ENCODE assay signal across 8 cellular contexts in the genomic region with DNA sequence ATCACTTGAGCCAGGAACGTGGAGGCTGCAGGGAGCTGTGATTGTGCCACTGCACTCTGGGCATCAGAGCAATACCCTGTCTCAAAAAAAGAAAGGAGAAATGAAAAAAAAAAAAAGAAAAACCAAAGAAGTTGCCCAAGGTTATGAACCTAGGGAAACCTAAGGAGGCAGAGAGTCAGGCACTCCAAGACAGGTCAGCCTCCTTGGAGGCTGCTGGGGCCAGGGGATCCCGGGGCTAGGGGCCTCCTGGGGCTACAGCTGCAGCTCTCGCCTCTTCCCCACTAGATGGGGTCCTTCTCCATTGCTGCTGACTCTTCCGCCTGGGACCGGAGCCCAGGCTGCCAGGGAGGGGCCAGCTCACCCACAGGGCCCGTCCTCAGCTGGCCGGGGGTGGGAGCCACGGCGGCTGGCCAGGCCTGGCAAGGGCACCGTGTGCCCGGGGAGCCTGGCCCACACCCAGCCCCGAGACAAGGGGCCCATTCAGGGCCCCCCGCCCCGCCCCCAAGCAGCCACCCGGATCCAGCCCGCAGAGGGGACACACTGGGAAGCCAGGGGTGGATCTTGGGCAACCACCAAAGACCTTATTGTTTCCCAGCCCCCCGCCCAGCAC. TPM values are rescaled to one million over a fixed set of nuclear protein-coding genes. Genes with fewer than 3 reads are reported as not detected.
DNase-seq lines count a peak whose midpoint lies in the region; ATAC-seq and TF ChIP-seq lines count a peak whose summit lies in the region.

No MANE protein-coding gene starts in this region.

- H3K9me2 ChIP-seq in OCI-LY1 (ENCODE audit: low read depth, low read length) = no peaks in the 10 kb centered on the region

- peaks cover 9% of the 10 kb centered on the region for H3K4me1 Mint-ChIP-seq in activated CD4-positive, alpha-beta memory T cell treated with anti-CD3 and anti-CD28 coated beads for 36 hours (ENCODE audit: low read depth)

- H2BK15ac ChIP-seq in mesenchymal stem cell (ENCODE audit: low read depth, poor library complexity, severe bottlenecking) = no peak overlapping the region

- no peak overlapping the region for H2BK12ac ChIP-seq in mesenchymal stem cell (ENCODE audit: low read length in 2 of 2)

- no peak for ATAC-seq in GM18870 (IDR thresholded peaks at IDR 0.05; ENCODE audit: unreplicated experiment)

- peak overlapping the region; percentile 40 for H4K8ac ChIP-seq in mesenchymal stem cell (ENCODE audit: low read length)

- POLR2A ChIA-PET in AG04450 (lab: Yijun Ruan, JAX) = interaction anchor here (0.7 to 1.3 kb wide), 7 partner anchors 8 to 120 kb away, joined by 3 to 5 read pairs (median 3); a partner anchor contains a TSS
- POLR2A ChIA-PET in activated CD4-positive, alpha-beta memory T cell treated with anti-CD3 and anti-CD28 coated beads for 36 hours (lab: Charles Lee) = no interaction called here

- H3K9me3 Mint-ChIP-seq in activated CD4-positive, alpha-beta memory T cell treated with anti-CD3 and anti-CD28 coated beads for 36 hours = no peaks in the 10 kb centered on the region

- no peak overlapping the region for H3K23ac ChIP-seq in mesenchymal stem cell (ENCODE audit: low read length in 2 of 2)

- no peak overlapping the region for H4K91ac ChIP-seq in mesenchymal stem cell (ENCODE audit: low read length)

- no peak overlapping the region for H2AK5ac ChIP-seq in mesenchymal stem cell (ENCODE audit: low read length, severe bottlenecking)

- no peak overlapping the region for H2BK120ac ChIP-seq in mesenchymal stem cell (ENCODE audit: low read depth, low read length)

- peaks cover 23% of the 10 kb centered on the region for H3K79me1 ChIP-seq in mesenchymal stem cell (replicated peaks; ENCODE audit: low read length, poor library complexity, severe bottlenecking)

- H3K4me2 ChIP-seq in OCI-LY1 (ENCODE audit: low read length) (no peak overlapping the region), mesenchymal stem cell (ENCODE audit: low read length, poor library complexity, severe bottlenecking) (no peak overlapping the region)

- H4K20me1 ChIP-seq in OCI-LY1 (ENCODE audit: insufficient read depth, low read length) = no peaks in the 10 kb centered on the region

- intact Hi-C loops in activated CD4-positive, alpha-beta memory T cell treated with anti-CD3 and anti-CD28 coated beads for 36 hours (cut with micrococcal nuclease) = no loop called here

- H3K27ac Mint-ChIP-seq in activated CD4-positive, alpha-beta memory T cell treated with anti-CD3 and anti-CD28 coated beads for 36 hours = no peak overlapping the region

- peak overlapping the region; percentile 21 for H3K27ac ChIP-seq in AG04450 (ENCODE audit: low read depth, low read length)
- no peak overlapping the region for H3K27ac ChIP-seq in OCI-LY1 (ENCODE audit: low read depth, low read length, poor library complexity, severe bottlenecking)
- H3K27ac ChIP-seq in mesenchymal stem cell (ENCODE audit: low read length, poor library complexity, severe bottlenecking) = no peak overlapping the region

- no peak overlapping the region for H2AFZ ChIP-seq in OCI-LY1 (ENCODE audit: low read length)
- no peak overlapping the region for H2AFZ ChIP-seq in mesenchymal stem cell (ENCODE audit: low read depth, low read length)

- H3K9me3 ChIP-seq in AG04450 (ENCODE audit: control insufficient read depth, insufficient read depth, low read length) (no peaks in the 10 kb centered on the region), OCI-LY1 (ENCODE audit: low read length) (no peaks in the 10 kb centered on the region), endocrine pancreas (ENCODE audit: control insufficient read depth, low read length) (no peaks in the 10 kb centered on the region), mesenchymal stem cell (ENCODE audit: control insufficient read depth, low read length) (no peaks in the 10 kb centered on the region)

- CTCF ChIA-PET in AG04450 (lab: Charles Lee) = interaction anchor here (0.7 to 4.7 kb wide), 15 partner anchors 9 to 386 kb away, joined by 3 to 39 read pairs (median 5); a partner anchor contains a TSS
- CTCF ChIA-PET in activated CD4-positive, alpha-beta memory T cell treated with anti-CD3 and anti-CD28 coated beads for 36 hours (lab: Charles Lee) = interaction anchor here (1.0 to 3.2 kb wide), 4 partner anchors 26 to 99 kb away, joined by 3 to 16 read pairs (median 6); a partner anchor contains a TSS

- H3K9ac ChIP-seq in OCI-LY1 (ENCODE audit: low read length) (no peak overlapping the region), endocrine pancreas (ENCODE audit: control insufficient read depth, insufficient read depth, low read length) (peak overlapping the region; percentile 25), mesenchymal stem cell (ENCODE audit: low read length) (peak overlapping the region; percentile 38)

- no peak overlapping the region for H2BK5ac ChIP-seq in mesenchymal stem cell (ENCODE audit: low read depth, low read length, poor library complexity, severe bottlenecking)

- no peak overlapping the region for H3K14ac ChIP-seq in mesenchymal stem cell (ENCODE audit: low read length in 2 of 2)

- DNase-seq in AG04450 (ENCODE audit: low read depth, low spot score) (no peak), H4 (ENCODE audit: low spot score) (peak; percentile 85), mesenchymal stem cell (peak; percentile 77), GM19238 (ENCODE audit: insufficient read length, low spot score) (no peak)
- DNase-seq in activated CD4-positive, alpha-beta memory T cell treated with anti-CD3 and anti-CD28 coated beads for 36 hours = no peak

- H3K4me3 Mint-ChIP-seq in activated CD4-positive, alpha-beta memory T cell treated with anti-CD3 and anti-CD28 coated beads for 36 hours = no peak overlapping the region

- peak; percentile 74 for TF ChIP-seq CTCF in AG04450 (IDR thresholded peaks at IDR 0.05; ENCODE audit: low read depth, low read length)
- peak; percentile 33; the same call in 1 of the 2 replicates for TF ChIP-seq CTCF in OCI-LY1 (IDR thresholded peaks at IDR 0.05; ENCODE audit: low read length)

- no peak overlapping the region for H3K4me3 ChIP-seq in AG04450 (ENCODE audit: low read depth, low read length)
- no peak overlapping the region for H3K4me3 ChIP-seq in OCI-LY1 (ENCODE audit: low read depth, low read length, poor library complexity, severe bottlenecking)
- no peak overlapping the region for H3K4me3 ChIP-seq in endocrine pancreas (ENCODE audit: control insufficient read depth, insufficient read depth, low read length)
- H3K4me3 ChIP-seq in mesenchymal stem cell (ENCODE audit: insufficient read depth in 1 of 2, low read depth in 1 of 2, low read length in 2 of 2) = no peak overlapping the region

- H3K18ac ChIP-seq in mesenchymal stem cell (ENCODE audit: low read depth in 1 of 2, low read length in 2 of 2) = no peak overlapping the region

- peaks cover 7% of the 10 kb centered on the region for H3K36me3 Mint-ChIP-seq in activated CD4-positive, alpha-beta memory T cell treated with anti-CD3 and anti-CD28 coated beads for 36 hours

- H3F3A ChIP-seq in OCI-LY1 (ENCODE audit: insufficient read depth, low read length) = no peaks in the 10 kb centered on the region

- H3K4ac ChIP-seq in mesenchymal stem cell (ENCODE audit: low read depth in 1 of 2, low read length in 2 of 2) = no peak overlapping the region

- no peaks in the 10 kb centered on the region for H3K79me2 ChIP-seq in OCI-LY1 (ENCODE audit: insufficient read depth, low read length)

- no peaks in the 10 kb centered on the region for H3K27me3 Mint-ChIP-seq in activated CD4-positive, alpha-beta memory T cell treated with anti-CD3 and anti-CD28 coated beads for 36 hours

- 24% methylated on average over 17 of the region's 17 CpGs for WGBS in mesenchymal stem cell

- peaks cover 8% of the 10 kb centered on the region for H3K36me3 ChIP-seq in OCI-LY1 (ENCODE audit: insufficient read depth, low read length)
- H3K36me3 ChIP-seq in endocrine pancreas (ENCODE audit: control insufficient read depth, insufficient read depth, low read length) = no peaks in the 10 kb centered on the region
- H3K36me3 ChIP-seq in mesenchymal stem cell (ENCODE audit: control insufficient read depth in 1 of 2, insufficient read depth in 2 of 2, low read depth in 1 of 2, low read length in 2 of 2) = peaks cover 43 to 53% of the 10 kb centered on the region in 2 experiments

- H3K27me3 ChIP-seq in AG04450 (ENCODE audit: control insufficient read depth, insufficient read depth, low read length) (no peaks in the 10 kb centered on the region), OCI-LY1 (ENCODE audit: insufficient read depth, low read length) (no peaks in the 10 kb centered on the region), endocrine pancreas (ENCODE audit: control insufficient read depth, insufficient read depth, low read length) (no peaks in the 10 kb centered on the region), mesenchymal stem cell (ENCODE audit: control insufficient read depth in 1 of 2, insufficient read depth in 1 of 2, low read length in 2 of 2) (no peaks in the 10 kb centered on the region)

- H3K4me1 ChIP-seq in OCI-LY1 (ENCODE audit: insufficient read depth, low read length, severe bottlenecking) (no peaks in the 10 kb centered on the region), endocrine pancreas (ENCODE audit: control insufficient read depth, insufficient read depth, low read length) (no peaks in the 10 kb centered on the region), mesenchymal stem cell (ENCODE audit: control insufficient read depth, insufficient read depth, low read depth, low read length) (peaks cover 22% of the 10 kb centered on the region)

RNA-seq across cellular contexts. Expression of a gene that starts 1.7 kb away (rescaled TPM):
- polyA plus RNA-seq in AG04450 (2011; rRNA removed) = 0.76 and 1.3 TPM in 2 replicates
- polyA minus RNA-seq in AG04450 (2011; rRNA and poly(A)+ RNA removed) = 0.32 and 0.43 TPM in 2 replicates
- 0.84 and 1.0 TPM in 2 replicates for total RNA-seq in H4 (2014; rRNA removed; shearing (Covaris generic))
- polyA plus RNA-seq in mesenchymal stem cell (2013, experiment 1 of 2) = 0.47 TPM
- polyA plus RNA-seq in mesenchymal stem cell (2013, experiment 2 of 2) = 0.56 TPM
- total RNA-seq in activated CD4-positive, alpha-beta memory T cell treated with anti-CD3 and anti-CD28 coated beads for 36 hours = 1 to 10 TPM; 3.5 to 3.9 TPM

RNA-seq across cellular contexts. Expression of a gene that starts 13.2 kb away (rescaled TPM):
- 10.2 and 11.3 TPM in 2 replicates for polyA plus RNA-seq in AG04450 (2011; rRNA removed)
- 9.5 and 10.8 TPM in 2 replicates for polyA minus RNA-seq in AG04450 (2011; rRNA and poly(A)+ RNA removed)
- total RNA-seq in H4 (2014; rRNA removed; shearing (Covaris generic)) = 19.4 and 28.2 TPM in 2 replicates
- polyA plus RNA-seq in mesenchymal stem cell (2013, experiment 1 of 2) = 47.5 TPM
- polyA plus RNA-seq in mesenchymal stem cell (2013, experiment 2 of 2) = 47.0 TPM
- total RNA-seq in activated CD4-positive, alpha-beta memory T cell treated with anti-CD3 and anti-CD28 coated beads for 36 hours = 10 to 100 TPM; 87.8 to 89.5 TPM

RNA-seq across cellular contexts. Expression of a gene that starts 17.9 kb away (rescaled TPM):
- 0.35 and 0.38 TPM in 2 replicates for polyA plus RNA-seq in AG04450 (2011; rRNA removed)
- 0.14 and 0.17 TPM in 2 replicates for polyA minus RNA-seq in AG04450 (2011; rRNA and poly(A)+ RNA removed)
- total RNA-seq in H4 (2014; rRNA removed; shearing (Covaris generic)) = not detected in 2 replicates
- 0.57 TPM for polyA plus RNA-seq in mesenchymal stem cell (2013, experiment 1 of 2)
- polyA plus RNA-seq in mesenchymal stem cell (2013, experiment 2 of 2) = 0.58 TPM
- total RNA-seq in activated CD4-positive, alpha-beta memory T cell treated with anti-CD3 and anti-CD28 coated beads for 36 hours = under 1 TPM; 0.17 to 0.24 TPM

RNA-seq across cellular contexts. Expression of a gene that starts 29.5 kb away (rescaled TPM):
- 7.5 and 11.8 TPM in 2 replicates for polyA plus RNA-seq in AG04450 (2011; rRNA removed)
- 6.5 and 8.6 TPM in 2 replicates for polyA minus RNA-seq in AG04450 (2011; rRNA and poly(A)+ RNA removed)
- 22.6 and 31.5 TPM in 2 replicates for total RNA-seq in H4 (2014; rRNA removed; shearing (Covaris generic))
- polyA plus RNA-seq in mesenchymal stem cell (2013, experiment 1 of 2) = 45.2 TPM
- polyA plus RNA-seq in mesenchymal stem cell (2013, experiment 2 of 2) = 47.7 TPM
- 10 to 100 TPM; 76.0 to 76.5 TPM for total RNA-seq in activated CD4-positive, alpha-beta memory T cell treated with anti-CD3 and anti-CD28 coated beads for 36 hours

RNA-seq across cellular contexts. Expression of a gene that starts 36.2 kb away (rescaled TPM):
- polyA plus RNA-seq in AG04450 (2011; rRNA removed) = 9.1 and 10.1 TPM in 2 replicates
- 15.6 and 19.4 TPM in 2 replicates for polyA minus RNA-seq in AG04450 (2011; rRNA and poly(A)+ RNA removed)
- total RNA-seq in H4 (2014; rRNA removed; shearing (Covaris generic)) = 25.8 and 28.5 TPM in 2 replicates
- 17.9 TPM for polyA plus RNA-seq in mesenchymal stem cell (2013, experiment 1 of 2)
- 17.3 TPM for polyA plus RNA-seq in mesenchymal stem cell (2013, experiment 2 of 2)
- total RNA-seq in activated CD4-positive, alpha-beta memory T cell treated with anti-CD3 and anti-CD28 coated beads for 36 hours = 10 to 100 TPM; 41.3 to 42.0 TPM

Comparison
In these comparisons a context has a peak if more than half of its experiments do, and no peak if none do; other contexts are left out.
1. DNase-seq: peak in H4 (single experiment) and mesenchymal stem cell (single experiment); none in AG04450 (single experiment), GM19238 (single experiment) and activated CD4-positive, alpha-beta memory T cell treated with anti-CD3 and anti-CD28 coated beads for 36 hours (single experiment).